In genomic region chr12:112012775-112013600, GRCh38 we compare ENCODE assay signal across 8 cellular contexts. TPM values are rescaled to one million over a fixed set of nuclear protein-coding genes. Genes with fewer than 3 reads are reported as not detected.
A peak's percentile ranks its signal among the peaks of the same experiment; 100 is the strongest.
DNase-seq lines count a peak whose midpoint lies in the region; ATAC-seq and TF ChIP-seq lines count a peak whose summit lies in the region.

TSS of gene ERP29 (plus strand) at chr12:112013426. CDS start at chr12:112013466, 40 bp downstream.
TSS of gene TMEM116 (minus strand) at chr12:112013165. CDS start at chr12:112005270, 7,895 bp downstream.

- H3K9me3 ChIP-seq in T-helper 17 cell (ENCODE audit: control insufficient read depth, low read length, poor library complexity, severe bottlenecking) = no peaks in the 10 kb centered on the region
- H3K9me3 ChIP-seq in right cardiac atrium (ENCODE audit: control insufficient read depth, low read length) = no peaks in the 10 kb centered on the region
- H3K9me3 ChIP-seq in vagina = no peaks in the 10 kb centered on the region

- under 1% methylated on average over 67 of the region's 67 CpGs for WGBS in right cardiac atrium

- peak; percentile 92 for DNase-seq in NCI-H1694 treated with DMSO at 0.1 percent for 48 hours (lab: John Stamatoyannopoulos, UW)
- peak; percentile 98 to 100 (median 100) for DNase-seq in T-helper 17 cell
- peak; percentile 99 to 100 (median 100) for DNase-seq in right cardiac atrium
- DNase-seq in putamen (ENCODE audit: low spot score) = peak; percentile 98
- peak; percentile 98 to 100 for DNase-seq in vagina (ENCODE audit: extremely low spot score in 2 of 2)

- H3K4me1 Mint-ChIP-seq in T-helper 17 cell = peaks cover 46% of the 10 kb centered on the region

- TF ChIP-seq POLR2A in GM15510 (IDR thresholded peaks at IDR 0.05; ENCODE audit: borderline replicate concordance, extremely low read depth, insufficient read length) (peak; percentile 94), vagina (IDR thresholded peaks at IDR 0.05) (peak in 1 of 2 donors; percentile 97)

- H3K27me3 ChIP-seq in right cardiac atrium (ENCODE audit: control insufficient read depth, insufficient read depth) (no peaks in the 10 kb centered on the region), vagina (no peaks in the 10 kb centered on the region)

- H3K27ac Mint-ChIP-seq in T-helper 17 cell = peak within 1 kb of the TSS; percentile 98

- H3K4me1 ChIP-seq in right cardiac atrium (ENCODE audit: control insufficient read depth, insufficient read depth, low read length) = peaks cover 10% of the 10 kb centered on the region
- H3K4me1 ChIP-seq in vagina = peaks cover 41% of the 10 kb centered on the region

- peaks cover 11% of the 10 kb centered on the region for H3K36me3 Mint-ChIP-seq in T-helper 17 cell (ENCODE audit: low read depth)

- TF ChIP-seq CTCF in vagina (IDR thresholded peaks at IDR 0.05) = peak in 2 of 3 experiments; percentile 4 to 69

- peak; percentile 77 for ATAC-seq in HG02885 (IDR thresholded peaks at IDR 0.05; ENCODE audit: poor library complexity, unreplicated experiment)
- ATAC-seq in T-helper 17 cell = peak; percentile 87
- peak; percentile 96 for ATAC-seq in right cardiac atrium

- H3K4me3 Mint-ChIP-seq in T-helper 17 cell = peak within 1 kb of the TSS; percentile 90

- intact Hi-C loops in right cardiac atrium (cut with DNase I) (loop anchor here in 2 of 4 donors (10.0 kb wide), 1 partner anchor 68 kb away; no protein-coding TSS in a partner anchor), vagina (cut with DNase I) (no loop called here)

- H3K27me3 Mint-ChIP-seq in T-helper 17 cell = no peaks in the 10 kb centered on the region

- H3K27ac ChIP-seq in angular gyrus (ENCODE audit: low read depth, low read length) (peak within 1 kb of the TSS; percentile 98), right cardiac atrium (ENCODE audit: low read length) (peak within 1 kb of the TSS; percentile 95), vagina (peak within 1 kb of the TSS; percentile 97)

- peaks cover 0 to 9% of the 10 kb centered on the region in 2 donors for H3K36me3 ChIP-seq in vagina

- H3K4me3 ChIP-seq in right cardiac atrium (ENCODE audit: low read length) (peak within 1 kb of the TSS; percentile 69), vagina (peak within 1 kb of the TSS; percentile 91)

RNA-seq across cellular contexts. Expression of gene ERP29, which starts in this region (rescaled TPM):
- total RNA-seq in T-helper 17 cell (100 to 1,000 TPM; 104 to 124 TPM), right cardiac atrium (10 to 100 TPM; 39.0 to 58.3 (median 55.5) TPM), vagina (26.5 TPM)
- 44.8 TPM for polyA plus RNA-seq in right cardiac atrium

RNA-seq across cellular contexts. Expression of gene TMEM116, which starts in this region (rescaled TPM):
- total RNA-seq in T-helper 17 cell (10 to 100 TPM; 22.4 to 28.4 TPM), right cardiac atrium (10 to 100 TPM; 12.2 to 24.1 (median 17.6) TPM), vagina (11.5 TPM)
- 9.3 TPM for polyA plus RNA-seq in right cardiac atrium

Comparison
In these comparisons a context has a peak if more than half of its experiments do, and no peak if none do; other contexts are left out.
1. Peak in every context shown above with its lines: DNase-seq, ATAC-seq, H3K4me3 ChIP-seq and H3K27ac ChIP-seq.